ENCODE assay signal across 8 cellular contexts in the genomic region with DNA sequence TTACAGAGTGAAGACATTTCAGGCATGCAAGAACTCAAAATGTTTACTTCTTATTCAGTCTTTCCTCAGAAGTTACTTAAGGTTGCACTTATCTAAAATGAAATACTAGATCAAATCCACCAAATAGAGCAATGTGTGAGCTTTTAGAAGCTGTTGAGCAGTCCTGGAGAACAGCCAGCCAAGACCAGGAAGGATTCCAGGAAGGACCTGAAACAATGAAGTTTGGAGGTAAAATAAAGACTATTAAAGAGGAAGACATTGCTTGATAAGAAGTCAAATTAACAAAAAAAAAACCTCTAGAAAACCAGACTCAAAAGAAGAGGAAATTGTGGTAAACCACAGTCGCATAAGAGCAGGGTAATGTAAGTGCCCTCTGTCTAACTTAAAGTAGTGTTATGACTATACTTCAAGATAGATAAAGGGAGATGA.
DNase-seq lines count a peak whose midpoint lies in the region; ATAC-seq and TF ChIP-seq lines count a peak whose summit lies in the region.

No MANE protein-coding gene starts in this region.

- TF ChIP-seq CTCF in thyroid gland (IDR thresholded peaks at IDR 0.05) = no peak

- no peak overlapping the region for H3K4me3 Mint-ChIP-seq in activated naive CD8-positive, alpha-beta T cell treated with anti-CD3 and anti-CD28 coated beads, Interleukin-2, amount 50 U/mL, for 24 hours

- H3K4me1 Mint-ChIP-seq in activated naive CD8-positive, alpha-beta T cell treated with anti-CD3 and anti-CD28 coated beads, Interleukin-2, amount 50 U/mL, for 24 hours = peaks cover 31% of the 10 kb centered on the region

- no peak for TF ChIP-seq POLR2A in thyroid gland (IDR thresholded peaks at IDR 0.05)

- DNase-seq in Right ventricle myocardium inferior (ENCODE audit: missing footprints) (no peak), cardiac septum (ENCODE audit: low spot score) (no peak), thyroid gland (peak; percentile 32 to 39)
- no peak for DNase-seq in activated naive CD8-positive, alpha-beta T cell treated with anti-CD3 and anti-CD28 coated beads, Interleukin-2, amount 50 U/mL, for 24 hours
- no peak for DNase-seq in activated CD8-positive, alpha-beta memory T cell treated with anti-CD3 and anti-CD28 coated beads, Interleukin-2, amount 50 U/mL, for 48 hours
- no peak for DNase-seq in activated CD4-positive, alpha-beta T cell treated with anti-CD3 and anti-CD28 coated beads, Interleukin-2, amount 50 U/mL, for 1 hour

- no peak overlapping the region for H3K4me3 ChIP-seq in thyroid gland (replicated peaks in 1 of 3)

- no peaks in the 10 kb centered on the region for H3K27me3 ChIP-seq in thyroid gland

- H3K4me1 ChIP-seq in thyroid gland = no peaks in the 10 kb centered on the region

- ATAC-seq in Right ventricle myocardium inferior (peak; percentile 43), HG03521 (IDR thresholded peaks at IDR 0.05; ENCODE audit: unreplicated experiment) (peak; percentile 82), GM19467 (IDR thresholded peaks at IDR 0.05; ENCODE audit: unreplicated experiment) (no peak)
- ATAC-seq in activated naive CD8-positive, alpha-beta T cell treated with anti-CD3 and anti-CD28 coated beads, Interleukin-2, amount 50 U/mL, for 24 hours = peak; percentile 92

- H3K27ac ChIP-seq in thyroid gland = no peak overlapping the region

- H3K36me3 Mint-ChIP-seq in activated naive CD8-positive, alpha-beta T cell treated with anti-CD3 and anti-CD28 coated beads, Interleukin-2, amount 50 U/mL, for 24 hours (ENCODE audit: low read depth) = no peaks in the 10 kb centered on the region

- H3K9me3 ChIP-seq in thyroid gland = no peaks in the 10 kb centered on the region

- 67 to 71% methylated on average over 1 of the region's 1 CpG for WGBS in thyroid gland, 2 donors

- peak overlapping the region; percentile 62 for H3K27ac Mint-ChIP-seq in activated naive CD8-positive, alpha-beta T cell treated with anti-CD3 and anti-CD28 coated beads, Interleukin-2, amount 50 U/mL, for 24 hours

- intact Hi-C loops in Right ventricle myocardium inferior (cut with DNase I) (no loop called here), cardiac septum (cut with DNase I) (no loop called here), thyroid gland (cut with DNase I) (no loop called here)

- no peaks in the 10 kb centered on the region for H3K36me3 ChIP-seq in thyroid gland

- H3K27me3 Mint-ChIP-seq in activated naive CD8-positive, alpha-beta T cell treated with anti-CD3 and anti-CD28 coated beads, Interleukin-2, amount 50 U/mL, for 24 hours = peaks cover 75% of the 10 kb centered on the region

- peaks cover 4% of the 10 kb centered on the region for H3K9me3 Mint-ChIP-seq in activated naive CD8-positive, alpha-beta T cell treated with anti-CD3 and anti-CD28 coated beads, Interleukin-2, amount 50 U/mL, for 24 hours

Comparison
In these comparisons a context has a peak if more than half of its experiments do, and no peak if none do; other contexts are left out.
1. DNase-seq: peak in thyroid gland (2 of 2); none in Right ventricle myocardium inferior (single experiment), cardiac septum (single experiment), activated naive CD8-positive, alpha-beta T cell treated with anti-CD3 and anti-CD28 coated beads, Interleukin-2, amount 50 U/mL, for 24 hours (single experiment), activated CD8-positive, alpha-beta memory T cell treated with anti-CD3 and anti-CD28 coated beads, Interleukin-2, amount 50 U/mL, for 48 hours (single experiment) and activated CD4-positive, alpha-beta T cell treated with anti-CD3 and anti-CD28 coated beads, Interleukin-2, amount 50 U/mL, for 1 hour (single experiment).